ENCODE assay signal across 35 cellular contexts in the genomic region with DNA sequence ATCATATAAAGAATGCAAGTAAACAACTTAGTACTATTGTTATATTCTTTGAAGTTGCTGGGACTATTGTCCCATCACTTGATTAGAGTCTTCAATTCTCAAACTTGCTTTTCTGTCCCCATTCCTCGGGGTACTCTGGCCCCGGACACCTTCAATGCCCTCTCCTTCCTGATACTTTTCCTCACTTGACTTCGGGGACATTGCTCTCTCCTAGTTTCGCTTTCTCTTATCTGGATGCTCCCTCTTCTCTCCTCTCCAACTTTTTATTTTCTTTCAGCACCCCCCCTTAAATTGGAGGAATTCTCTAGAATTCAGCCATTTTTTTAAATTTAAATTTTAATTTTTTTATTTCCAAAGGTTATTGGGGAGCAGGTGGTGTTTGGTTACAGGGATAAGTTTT.
"Had no signal": no experiment of that assay in that cellular context is flagged by ENCODE, and none has a peak within 500 bp of the region (broad histone marks: within the 10 kb centered on the region; RNA-seq: fewer than 3 reads in every experiment).

No MANE protein-coding gene starts in this region.

- H3K36me3 ChIP-seq: MG63 had no signal

- H3K4me3 ChIP-seq: MG63 had no signal

- H3K27me3 ChIP-seq: MG63 had no signal

- DNase-seq: Karpas-422, Kasumi-1, MG63, MM.1S, MV-4-11, NCI-H1048, NCI-H1092, NCI-H1092 treated with DMSO at 0.1 percent for 48 hours, NCI-H1105, NCI-H1105 treated with DMSO at 0.1 percent for 48 hours, NCI-H1417, NCI-H1417 treated with DMSO at 0.1 percent for 48 hours, NCI-H1436, NCI-H1436 treated with DMSO at 0.1 percent for 48 hours, NCI-H146, NCI-H1694, NCI-H1694 treated with DMSO at 0.1 percent for 48 hours, NCI-H187, NCI-H187 treated with DMSO at 0.1 percent for 48 hours, NCI-H1930, NCI-H2029, NCI-H2029 treated with DMSO at 0.1 percent for 48 hours, NCI-H2081, NCI-H2081 treated with DMSO at 0.1 percent for 48 hours, NCI-H2107, NCI-H2171, NCI-H2171 treated with DMSO at 0.1 percent for 48 hours, NCI-H2227 treated with DMSO at 0.1 percent for 48 hours, NCI-H226, NCI-H345, NCI-H446, NCI-H446 treated with DMSO at 0.1 percent for 48 hours, NCI-H510A, NCI-H510A treated with DMSO at 0.1 percent for 48 hours, NCI-H524 had no signal
